24 cellular contexts compared by ENCODE assay signal in the genomic region with DNA sequence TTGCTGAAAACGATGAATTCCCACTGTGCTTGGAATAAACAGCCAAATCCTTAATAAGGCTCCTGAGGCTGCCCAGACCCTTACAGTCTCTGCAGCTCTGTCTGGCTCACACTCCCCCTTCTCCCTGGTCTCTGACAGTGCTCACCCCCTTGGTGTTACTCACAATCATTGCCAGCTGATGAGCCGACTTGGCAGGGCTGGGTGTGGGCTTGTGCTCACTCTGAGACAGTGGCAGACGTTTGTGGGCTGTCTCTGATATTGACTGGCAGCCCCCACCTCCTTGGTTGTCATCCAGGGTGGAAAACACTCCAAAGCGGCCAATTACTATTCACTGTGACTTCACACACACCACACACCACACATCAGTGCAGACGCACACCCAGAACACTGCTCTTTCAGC.
"Had no signal": no experiment of that assay in that cellular context is flagged by ENCODE, and none has a peak within 500 bp of the region (broad histone marks: within the 10 kb centered on the region; RNA-seq: fewer than 3 reads in every experiment).

No MANE protein-coding gene starts in this region.

- FAIRE-seq: astrocyte had no signal

- H3K27ac ChIP-seq: gastrocnemius medialis, stomach, tibial artery, upper lobe of right lung had no signal

- H3K27me3 ChIP-seq: gastrocnemius medialis, stomach, upper lobe of right lung had no signal

- H3K4me2 ChIP-seq: smooth muscle cell had no signal

- H3K9me3 ChIP-seq: gastrocnemius medialis, stomach, tibial artery, upper lobe of right lung had no signal

- DNase-seq: activated CD4-positive, alpha-beta memory T cell treated with anti-CD3 and anti-CD28 coated beads for 36 hours; activated CD4-positive, alpha-beta T cell treated with anti-CD3 and anti-CD28 coated beads, Interleukin-2, amount 10 ng/mL, durations not matched to agents 24 days and 14 days; activated CD4-positive, CD25-positive, alpha-beta regulatory T cell treated with anti-CD3 and anti-CD28 coated beads, Interleukin-2, amount 50 U/mL, for 72 hours; activated CD8-positive, alpha-beta memory T cell treated with anti-CD3 and anti-CD28 coated beads, Interleukin-2, amount 50 U/mL, for 4 hours; activated gamma-delta T cell; activated naive CD4-positive, alpha-beta T cell treated with anti-CD3 and anti-CD28 coated beads, Interleukin-2, amount 50 U/mL, for 16 hours; activated T-cell treated with anti-CD3 and anti-CD28 coated beads, Interleukin-2, amount 50 U/mL, for 1 hour; amniotic stem cell; central memory CD4-positive, alpha-beta T cell; effector CD4-positive, alpha-beta T cell; gastrocnemius medialis; glutamatergic neuron; islet precursor cell; naive B cell; stimulated activated CD4-positive, alpha-beta T cell treated with anti-CD3 and anti-CD28 coated beads, Interleukin-1b, Interleukin-23, amount 100 ng/mL, for 48 hours; stimulated activated naive B cell treated with anti-CD40 and anti-IgM and Interleukin-4, amounts not matched to agents 10 μg/mL and 1 μg/mL and 100 μg/mL, for 72 hours; stomach; SW 1271; T-helper 17 cell; T1000; upper lobe of right lung had no signal

- H3K4me3 ChIP-seq: gastrocnemius medialis, smooth muscle cell, stomach, tibial artery, upper lobe of right lung had no signal

- ATAC-seq: gastrocnemius medialis; stimulated activated naive B cell treated with anti-CD40 and anti-IgM and Interleukin-4, amounts not matched to agents 10 μg/mL and 1 μg/mL and 100 μg/mL, for 72 hours; T-helper 17 cell had no signal

- H3K4me1 ChIP-seq: stomach, tibial artery, upper lobe of right lung had no signal

- H3K36me3 ChIP-seq: gastrocnemius medialis, stomach, tibial artery, upper lobe of right lung had no signal
